8 cellular contexts compared by ENCODE assay signal in the genomic region with DNA sequence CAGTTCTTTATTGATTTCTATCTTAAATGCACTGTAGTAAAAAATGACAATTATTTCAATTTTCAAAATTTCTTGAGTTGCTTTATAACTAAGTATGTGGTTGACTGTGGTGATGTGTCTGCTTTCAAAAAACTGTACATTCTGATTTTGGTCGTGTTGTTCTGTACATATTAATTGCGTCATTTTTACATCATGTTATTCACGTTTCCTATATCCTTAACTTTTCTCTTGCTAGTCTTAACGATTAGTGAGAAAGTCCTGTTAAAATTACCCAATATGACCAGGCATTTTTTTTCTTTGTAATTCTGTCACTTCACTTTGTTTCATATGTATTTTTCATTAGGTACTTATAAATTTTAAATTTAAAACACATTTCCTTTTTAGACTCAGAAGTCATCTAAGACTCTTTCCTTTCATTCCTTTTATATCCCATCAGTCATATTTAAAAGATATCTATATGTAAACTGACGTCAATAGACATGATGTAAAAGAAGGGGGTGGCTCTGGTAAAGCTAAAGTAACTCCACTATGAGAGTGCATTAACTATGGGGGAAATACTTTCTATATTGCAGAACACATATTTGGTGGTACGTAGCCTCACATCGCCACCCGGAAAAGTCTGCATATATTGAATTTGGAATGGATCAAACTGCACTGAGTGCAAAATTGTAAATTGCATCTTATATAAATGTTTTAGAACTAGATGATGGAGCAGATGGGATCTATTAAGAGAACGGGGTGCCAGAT. TPM values are rescaled to one million over a fixed set of nuclear protein-coding genes. Genes with fewer than 3 reads are reported as not detected.
DNase-seq lines count a peak whose midpoint lies in the region; ATAC-seq and TF ChIP-seq lines count a peak whose summit lies in the region.

No MANE protein-coding gene starts in this region.

- peaks cover 0 to 27% (median 14%) of the 10 kb centered on the region in 4 donors for H3K4me1 ChIP-seq in tibial nerve

- no peaks in the 10 kb centered on the region for H3K9me3 ChIP-seq in tibial nerve

- no peak for DNase-seq in activated T-cell treated with anti-CD3 and anti-CD28 coated beads, Interleukin-2, amount 50 U/mL, for 72 hours
- DNase-seq in activated T-cell treated with anti-CD3 and anti-CD28 coated beads for 4 hours (no peak), kidney epithelial cell (ENCODE audit: low read depth) (no peak), tibial nerve (ENCODE audit: low spot score in 2 of 2) (no peak), activated gamma-delta T cell treated with Interleukin-2 at 50 U/mL for 16 hours (no peak)
- DNase-seq in activated CD8-positive, alpha-beta T cell treated with anti-CD3 and anti-CD28 coated beads, Interleukin-2, amount 10 ng/mL, durations not matched to agents 7 days and 5 days, result no peak
- no peak for DNase-seq in stimulated activated naive CD4-positive, alpha-beta T cell (lab: John Stamatoyannopoulos, UW)

- H3K4me3 ChIP-seq in kidney epithelial cell (ENCODE audit: low read depth, low read length) (peak overlapping the region; percentile 70), tibial nerve (peak overlapping the region; percentile 68 to 93 (median 76))

- no peak for ATAC-seq in activated T-cell treated with anti-CD3 and anti-CD28 coated beads, Interleukin-2, amount 50 U/mL, for 72 hours (replicated peaks in 1 of 2)
- ATAC-seq in activated CD8-positive, alpha-beta T cell treated with anti-CD3 and anti-CD28 coated beads, Interleukin-2, amount 10 ng/mL, durations not matched to agents 7 days and 5 days, result no peak
- no peak for ATAC-seq in HG02623 (IDR thresholded peaks at IDR 0.05; ENCODE audit: unreplicated experiment)

- TF ChIP-seq EP300 in tibial nerve (IDR thresholded peaks at IDR 0.05), result no peak

- WGBS in tibial nerve, 2 donors, result 49 to 53% methylated on average over 9 of the region's 9 CpGs

- TF ChIP-seq POLR2A in tibial nerve (IDR thresholded peaks at IDR 0.05), result no peak

- TF ChIP-seq CTCF in kidney epithelial cell (IDR thresholded peaks at IDR 0.05; ENCODE audit: insufficient read depth, low read length, poor library complexity, severe bottlenecking), result no peak
- TF ChIP-seq CTCF in tibial nerve (IDR thresholded peaks at IDR 0.05), result no peak

- CTCF ChIA-PET in activated CD8-positive, alpha-beta T cell treated with anti-CD3 and anti-CD28 coated beads, Interleukin-2, amount 10 ng/mL, durations not matched to agents 7 days and 5 days (lab: Charles Lee), result interaction anchor here (1.0 to 3.9 kb wide), 4 partner anchors 10 to 160 kb away, joined by 3 to 17 read pairs (median 4); no protein-coding TSS in a partner anchor

- H3K27me3 Mint-ChIP-seq in activated T-cell treated with anti-CD3 and anti-CD28 coated beads, Interleukin-2, amount 50 U/mL, for 72 hours (ENCODE audit: low read depth), result no peaks in the 10 kb centered on the region
- no peaks in the 10 kb centered on the region for H3K27me3 Mint-ChIP-seq in activated CD8-positive, alpha-beta T cell treated with anti-CD3 and anti-CD28 coated beads, Interleukin-2, amount 10 ng/mL, durations not matched to agents 7 days and 5 days (ENCODE audit: low read depth)

- no peaks in the 10 kb centered on the region for H3K9me3 Mint-ChIP-seq in activated T-cell treated with anti-CD3 and anti-CD28 coated beads, Interleukin-2, amount 50 U/mL, for 72 hours
- H3K9me3 Mint-ChIP-seq in activated CD8-positive, alpha-beta T cell treated with anti-CD3 and anti-CD28 coated beads, Interleukin-2, amount 10 ng/mL, durations not matched to agents 7 days and 5 days (ENCODE audit: insufficient read depth), result no peaks in the 10 kb centered on the region

- POLR2A ChIA-PET in activated CD8-positive, alpha-beta T cell treated with anti-CD3 and anti-CD28 coated beads, Interleukin-2, amount 10 ng/mL, durations not matched to agents 7 days and 5 days (lab: Charles Lee), result interaction anchor here (1.2 to 2.0 kb wide), 4 partner anchors 8 to 105 kb away, joined by 4 to 24 read pairs (median 10); no protein-coding TSS in a partner anchor

- H3K36me3 ChIP-seq in kidney epithelial cell (ENCODE audit: control insufficient read depth, insufficient read depth, low read length), result peaks cover 1% of the 10 kb centered on the region
- H3K36me3 ChIP-seq in tibial nerve, result peaks cover 0 to 20% (median 0%) of the 10 kb centered on the region in 3 donors

- peak overlapping the region; percentile 77 for H3K27ac Mint-ChIP-seq in activated T-cell treated with anti-CD3 and anti-CD28 coated beads, Interleukin-2, amount 50 U/mL, for 72 hours
- peak overlapping the region; percentile 100 for H3K27ac Mint-ChIP-seq in activated CD8-positive, alpha-beta T cell treated with anti-CD3 and anti-CD28 coated beads, Interleukin-2, amount 10 ng/mL, durations not matched to agents 7 days and 5 days

- peak overlapping the region in 2 of 4 donors; percentile 89 to 96 for H3K27ac ChIP-seq in tibial nerve

- H3K36me3 Mint-ChIP-seq in activated T-cell treated with anti-CD3 and anti-CD28 coated beads, Interleukin-2, amount 50 U/mL, for 72 hours (ENCODE audit: insufficient read depth in 2 of 2), result peaks cover 10 to 20% of the 10 kb centered on the region in 2 donors
- H3K36me3 Mint-ChIP-seq in activated CD8-positive, alpha-beta T cell treated with anti-CD3 and anti-CD28 coated beads, Interleukin-2, amount 10 ng/mL, durations not matched to agents 7 days and 5 days (ENCODE audit: low read depth), result peaks cover 25% of the 10 kb centered on the region

- H3K4me3 Mint-ChIP-seq in activated T-cell treated with anti-CD3 and anti-CD28 coated beads, Interleukin-2, amount 50 U/mL, for 72 hours, result peak overlapping the region; percentile 97 to 98
- peak overlapping the region; percentile 97 for H3K4me3 Mint-ChIP-seq in activated CD8-positive, alpha-beta T cell treated with anti-CD3 and anti-CD28 coated beads, Interleukin-2, amount 10 ng/mL, durations not matched to agents 7 days and 5 days

- H3K27me3 ChIP-seq in kidney epithelial cell (ENCODE audit: control insufficient read depth, insufficient read depth, low read length), result no peaks in the 10 kb centered on the region
- H3K27me3 ChIP-seq in tibial nerve, result no peaks in the 10 kb centered on the region

- H3K4me1 Mint-ChIP-seq in activated T-cell treated with anti-CD3 and anti-CD28 coated beads, Interleukin-2, amount 50 U/mL, for 72 hours (ENCODE audit: low read depth), result peaks cover 61% of the 10 kb centered on the region
- peaks cover 36% of the 10 kb centered on the region for H3K4me1 Mint-ChIP-seq in activated CD8-positive, alpha-beta T cell treated with anti-CD3 and anti-CD28 coated beads, Interleukin-2, amount 10 ng/mL, durations not matched to agents 7 days and 5 days (ENCODE audit: low read depth)

RNA-seq across cellular contexts. Expression of a gene that starts 1.1 kb away (rescaled TPM):
- 10 to 100 TPM; 55.3 to 58.2 TPM for total RNA-seq in activated T-cell treated with anti-CD3 and anti-CD28 coated beads, Interleukin-2, amount 50 U/mL, for 72 hours
- total RNA-seq in activated CD8-positive, alpha-beta T cell treated with anti-CD3 and anti-CD28 coated beads, Interleukin-2, amount 10 ng/mL, durations not matched to agents 7 days and 5 days, result 10 to 100 TPM; 39.2 to 40.0 TPM
- total RNA-seq in kidney epithelial cell (25.9 and 46.2 TPM in 2 replicates), tibial nerve (10 to 100 TPM; 11.1 to 25.6 (median 18.6) TPM)
